9 cellular contexts compared by ENCODE assay signal in genomic region chr1:225454067-225454618, GRCh38. TPM values are rescaled to one million over a fixed set of nuclear protein-coding genes. Genes with fewer than 3 reads are reported as not detected.
DNase-seq lines count a peak whose midpoint lies in the region; ATAC-seq and TF ChIP-seq lines count a peak whose summit lies in the region.
"Had no signal": no experiment of that assay in that cellular context is flagged by ENCODE, and none has a peak within 500 bp of the region (broad histone marks: within the 10 kb centered on the region; RNA-seq: fewer than 3 reads in every experiment).

No MANE protein-coding gene starts in this region.

- no peaks in the 10 kb centered on the region for H3K9me3 Mint-ChIP-seq in activated naive CD8-positive, alpha-beta T cell (ENCODE audit: low read depth)
- no peaks in the 10 kb centered on the region for H3K9me3 Mint-ChIP-seq in natural killer cell
- H3K9me3 Mint-ChIP-seq: dendritic cell treated with granulocyte-macrophage colony-stimulating factor and Interleukin-4, amounts not matched to agents 40 ng/mL and 50 ng/mL, for 4 days had no signal

- H3K27ac Mint-ChIP-seq in activated naive CD8-positive, alpha-beta T cell, result peak overlapping the region; percentile 89
- H3K27ac Mint-ChIP-seq in natural killer cell, result peak overlapping the region; percentile 88 to 98

- no peak for TF ChIP-seq CTCF in natural killer cell (IDR thresholded peaks at IDR 0.05)

- ATAC-seq in GM19452 (IDR thresholded peaks at IDR 0.05; ENCODE audit: unreplicated experiment) (peak; percentile 37), natural killer cell (peak in 2 of 3 donors; percentile 8 to 10), GM18868 (IDR thresholded peaks at IDR 0.05; ENCODE audit: unreplicated experiment) (no peak)

- H3K27me3 Mint-ChIP-seq in activated naive CD8-positive, alpha-beta T cell, result no peaks in the 10 kb centered on the region
- no peaks in the 10 kb centered on the region for H3K27me3 Mint-ChIP-seq in natural killer cell (ENCODE audit: low read depth in 2 of 2)
- H3K27me3 Mint-ChIP-seq: dendritic cell treated with granulocyte-macrophage colony-stimulating factor and Interleukin-4, amounts not matched to agents 40 ng/mL and 50 ng/mL, for 4 days had no signal

- H3K4me3 Mint-ChIP-seq in activated naive CD8-positive, alpha-beta T cell, result peak overlapping the region; percentile 75
- peak overlapping the region; percentile 91 for H3K4me3 Mint-ChIP-seq in natural killer cell

- DNase-seq in NCI-H1105 (lab: John Stamatoyannopoulos, UW) (peak; percentile 73), natural killer cell (no peak), HPDE6-E6E7 (ENCODE audit: extremely low spot score) (no peak), pons (ENCODE audit: low spot score) (no peak)
- DNase-seq in stimulated activated CD8-positive, alpha-beta memory T cell treated with anti-CD3 and anti-CD28 coated beads, Interleukin-4, amount 100 ng/mL, for 48 hours, result no peak

- H3K4me1 Mint-ChIP-seq in activated naive CD8-positive, alpha-beta T cell (ENCODE audit: low read depth), result peaks cover 39% of the 10 kb centered on the region
- H3K4me1 Mint-ChIP-seq in natural killer cell, result peaks cover 59 to 69% of the 10 kb centered on the region in 2 donors

- H3K36me3 Mint-ChIP-seq in activated naive CD8-positive, alpha-beta T cell, result no peaks in the 10 kb centered on the region
- no peaks in the 10 kb centered on the region for H3K36me3 Mint-ChIP-seq in natural killer cell

- intact Hi-C loops in natural killer cell (cut with micrococcal nuclease), result loop anchor here (1.0 to 2.0 kb wide), 2 partner anchors 9 to 25 kb away; partner anchors contain the start of gene LBR

RNA-seq across cellular contexts. Expression of gene LBR, which starts 26.3 kb away (rescaled TPM):
- total RNA-seq in natural killer cell, result 100 to 1,000 TPM; 161 to 179 (median 178) TPM
